Comparison of ENCODE assay signal across 20 cellular contexts in genomic region chr3:37506968-37507535, GRCh38. TPM values are rescaled to one million over a fixed set of nuclear protein-coding genes. Genes with fewer than 3 reads are reported as not detected.
"Had no signal": no experiment of that assay in that cellular context is flagged by ENCODE, and none has a peak within 500 bp of the region (broad histone marks: within the 10 kb centered on the region; RNA-seq: fewer than 3 reads in every experiment).

No MANE protein-coding gene starts in this region.

- H3K9me3 ChIP-seq: MG63, SK-N-SH had no signal

- H3K36me3 ChIP-seq: MG63 had no signal

- H3K4me3 ChIP-seq: MG63 had no signal

- DNase-seq: IMR-90, Karpas-422, KG1, MG63, NCI-H1092, NCI-H1105 treated with DMSO at 0.1 percent for 48 hours, NCI-H1417 treated with DMSO at 0.1 percent for 48 hours, NCI-H146, NCI-H1694 treated with DMSO at 0.1 percent for 48 hours, NCI-H1930, NCI-H2081 treated with DMSO at 0.1 percent for 48 hours, NCI-H2227 treated with DMSO at 0.1 percent for 48 hours, NCI-H524, NCI-H526 treated with DMSO at 0.1 percent for 48 hours, NCI-H748 treated with DMSO at 0.1 percent for 48 hours, RPMI8226, SHP77, SK-N-SH had no signal

- H3K27me3 ChIP-seq: MG63 had no signal

- H3K4me2 ChIP-seq: SK-N-SH had no signal

- H3K9ac ChIP-seq: SK-N-SH had no signal

- ATAC-seq: HepG2 had no signal

RNA-seq across cellular contexts. Expression of gene ITGA9, which starts 55.1 kb away (rescaled TPM):
- total RNA-seq: HT1080 had no signal
- polyA plus RNA-seq: IMR-90 had no signal
